1 cellular context compared by ENCODE assay signal in the genomic region with DNA sequence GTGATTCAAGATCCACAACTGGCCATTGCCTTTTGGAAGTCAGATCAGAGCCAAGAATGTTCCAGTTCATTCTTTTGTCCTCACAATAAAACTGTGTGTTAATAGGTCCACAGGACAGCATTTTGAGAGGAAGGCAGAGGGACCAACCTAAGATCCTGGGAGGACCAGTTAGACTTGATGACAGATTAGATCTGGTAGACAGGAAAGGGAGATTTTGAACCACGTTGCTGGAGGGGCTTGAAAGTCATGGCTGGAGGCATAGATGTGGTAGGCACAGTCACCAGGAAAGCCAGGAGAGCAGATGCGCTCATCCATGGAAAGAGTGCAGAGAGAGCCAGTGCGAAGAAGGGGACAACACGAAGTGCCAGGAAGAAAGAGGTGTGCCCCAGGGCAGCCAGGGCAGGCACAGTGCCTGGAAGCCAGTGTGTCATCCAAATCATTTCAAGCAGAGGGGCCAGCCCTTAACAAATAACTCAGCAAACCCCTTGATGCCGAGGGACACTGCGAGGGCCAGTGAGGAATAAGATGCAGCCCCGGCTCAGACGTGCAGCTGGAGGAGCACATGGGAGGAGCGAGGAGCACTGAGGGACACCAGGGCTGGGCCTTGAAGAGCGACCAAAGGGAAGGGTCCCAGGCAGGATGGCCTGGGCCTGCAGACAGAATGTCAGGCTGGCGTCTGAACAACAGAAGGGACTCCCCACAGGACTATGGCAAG.
TF ChIP-seq lines count a peak whose summit lies in the region.

No MANE protein-coding gene starts in this region.

TF ChIP-seq in H1, 55 proteins besides CTCF, POLR2A, EP300 and RAD21:
- no peak for TF ChIP-seq CBX5 (IDR thresholded peaks at IDR 0.05; ENCODE audit: low read depth, low read length)
- no peak for TF ChIP-seq GTF2F1 (IDR thresholded peaks at IDR 0.05; ENCODE audit: borderline replicate concordance, low read depth, low read length)
- TF ChIP-seq YY1 (IDR thresholded peaks at IDR 0.05; ENCODE audit: low read depth, low read length), result no peak
- TF ChIP-seq SP4 (IDR thresholded peaks at IDR 0.05; ENCODE audit: low read length), result no peak
- no peak for TF ChIP-seq EZH2 (IDR thresholded peaks at IDR 0.05; ENCODE audit: low read depth, low read length, severe bottlenecking)
- TF ChIP-seq EGR1 (IDR thresholded peaks at IDR 0.05; ENCODE audit: borderline replicate concordance, low read depth, low read length), result no peak
- TF ChIP-seq SUZ12 (IDR thresholded peaks at IDR 0.05; ENCODE audit: low read length), result no peak
- no peak for TF ChIP-seq JUN (IDR thresholded peaks at IDR 0.05; ENCODE audit: low read depth, low read length)
- TF ChIP-seq, protein P1, sequence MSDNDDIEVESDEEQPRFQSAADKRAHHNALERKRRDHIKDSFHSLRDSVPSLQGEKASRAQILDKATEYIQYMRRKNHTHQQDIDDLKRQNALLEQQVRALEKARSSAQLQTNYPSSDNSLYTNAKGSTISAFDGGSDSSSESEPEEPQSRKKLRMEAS (IDR thresholded peaks at IDR 0.05), result no peak
- TF ChIP-seq TCF12 (IDR thresholded peaks at IDR 0.05; ENCODE audit: low read depth, low read length), result no peak
- no peak for TF ChIP-seq BACH1 (IDR thresholded peaks at IDR 0.05; ENCODE audit: low read length)
- no peak for TF ChIP-seq PHF8 (conservative IDR thresholded peaks at IDR 0.05; ENCODE audit: low read depth, low read length)
- TF ChIP-seq SIRT6 (IDR thresholded peaks at IDR 0.05; ENCODE audit: low read length), result no peak
- TF ChIP-seq FOSL1 (IDR thresholded peaks at IDR 0.05; ENCODE audit: insufficient read depth, low read depth, low read length), result no peak
- no peak for TF ChIP-seq CHD1 (IDR thresholded peaks at IDR 0.05; ENCODE audit: low read depth, low read length)
